Comparison of ENCODE assay signal across 2 cellular contexts in genomic region chr1:228340686-228341449, GRCh38.
TF ChIP-seq lines count a peak whose summit lies in the region.

No MANE protein-coding gene starts in this region.

TF ChIP-seq in A549, 52 proteins besides CTCF, POLR2A, EP300 and RAD21 (continued from another document):
- TF ChIP-seq FOSL2 (IDR thresholded peaks at IDR 0.05) = no peak
- no peak for TF ChIP-seq FOSL2 (CRISPR knock-in tag; IDR thresholded peaks at IDR 0.05)
- no peak for TF ChIP-seq CHD4 (IDR thresholded peaks at IDR 0.05; ENCODE audit: borderline replicate concordance)
TF ChIP-seq in A549: peak in this region for 1.

TF ChIP-seq in WTC11, 78 proteins besides CTCF, POLR2A, EP300 and RAD21 (continued from another document):
- TF ChIP-seq ZSCAN18 (CRISPR knock-in tag; IDR thresholded peaks at IDR 0.05) (no peak), FOXJ3 (CRISPR knock-in tag; IDR thresholded peaks at IDR 0.05; ENCODE audit: borderline replicate concordance) (no peak), TP53 (CRISPR knock-in tag; IDR thresholded peaks at IDR 0.05) (no peak), STAT6 (CRISPR knock-in tag; conservative IDR thresholded peaks at IDR 0.05; ENCODE audit: low read depth) (no peak), FOXK1 (CRISPR knock-in tag; IDR thresholded peaks at IDR 0.05) (no peak), ZNF121 (CRISPR knock-in tag; IDR thresholded peaks at IDR 0.05) (no peak)
